30 cellular contexts compared by ENCODE assay signal in the genomic region with DNA sequence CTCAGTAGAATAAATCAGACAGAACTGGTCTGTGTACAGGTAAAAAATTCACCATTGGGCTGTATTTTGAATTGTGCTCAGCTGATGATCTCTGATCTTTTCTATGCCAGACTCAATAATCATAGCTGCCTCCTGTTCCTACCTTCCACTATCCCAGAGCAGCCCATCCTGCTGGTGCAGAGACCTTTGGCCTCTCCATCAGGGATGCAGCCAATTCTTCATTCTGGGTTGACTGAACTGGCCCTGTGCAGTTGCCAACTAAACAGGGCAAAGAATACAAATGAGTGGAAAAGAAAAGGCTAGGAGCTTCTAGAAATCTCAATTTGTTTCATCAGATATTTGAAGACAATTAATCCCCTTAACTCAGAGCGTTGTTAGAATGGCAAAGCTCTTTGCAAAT.
"Had no signal": no experiment of that assay in that cellular context is flagged by ENCODE, and none has a peak within 500 bp of the region (broad histone marks: within the 10 kb centered on the region; RNA-seq: fewer than 3 reads in every experiment).

No MANE protein-coding gene starts in this region.

- H3K4me1 Mint-ChIP-seq: stimulated activated naive B cell treated with anti-CD40 and anti-IgM and Interleukin-4, amounts not matched to agents 10 μg/mL and 1 μg/mL and 100 μg/mL, for 72 hours had no signal

- H3K36me3 ChIP-seq: left ventricle myocardium inferior, lower lobe of right lung, ovary, right atrium auricular region, suprapubic skin, thoracic aorta, tibial artery, upper lobe of right lung had no signal

- H3K27me3 Mint-ChIP-seq: naive thymus-derived CD4-positive, alpha-beta T cell; natural killer cell treated with Interleukin-12 subunit alpha and Interleukin-12 subunit beta and Interleukin-15 and Interleukin-18, amount 100 ng/mL, for 72 hours; progenitor cell of endocrine pancreas; stimulated activated naive B cell treated with anti-CD40 and anti-IgM and Interleukin-4, amounts not matched to agents 10 μg/mL and 1 μg/mL and 100 μg/mL, for 72 hours had no signal

- H3K4me1 ChIP-seq: left ventricle myocardium inferior, lower lobe of right lung, right atrium auricular region, suprapubic skin, tibial artery, upper lobe of right lung had no signal

- H3K27ac ChIP-seq: left ventricle myocardium inferior, lower lobe of right lung, ovary, right atrium auricular region, skin epidermis, suprapubic skin, thoracic aorta, tibial artery, upper lobe of right lung had no signal

- H3K4me3 Mint-ChIP-seq: mesothelial cell of epicardium; naive thymus-derived CD4-positive, alpha-beta T cell; natural killer cell treated with Interleukin-12 subunit alpha and Interleukin-12 subunit beta and Interleukin-15 and Interleukin-18, amount 100 ng/mL, for 72 hours; stimulated activated naive B cell treated with anti-CD40 and anti-IgM and Interleukin-4, amounts not matched to agents 10 μg/mL and 1 μg/mL and 100 μg/mL, for 72 hours had no signal

- FAIRE-seq: keratinocyte, urothelium cell line had no signal

- H3K4me3 ChIP-seq: left ventricle myocardium inferior, lower lobe of right lung, mucosa of descending colon, ovary, right atrium auricular region, skin epidermis, suprapubic skin, thoracic aorta, tibial artery, upper lobe of right lung had no signal

- DNase-seq: head of caudate nucleus; hippocampal formation; kidney glomerular epithelial cell; left cardiac atrium; left ventricle myocardium inferior; lower lobe of right lung; mammary epithelial cell; mesendoderm; mucosa of descending colon; naive thymus-derived CD4-positive, alpha-beta T cell; ovary; stimulated activated CD4-positive, alpha-beta T cell treated with anti-CD3 and anti-CD28 coated beads, Interleukin-12 subunit alpha, Interleukin-12 subunit beta, amount 100 ng/mL, for 4 hours; stimulated activated CD4-positive, alpha-beta T cell treated with anti-CD3 and anti-CD28 coated beads, Interleukin-15, amount 100 ng/mL, for 24 hours; stimulated activated CD4-positive, alpha-beta T cell treated with anti-CD3 and anti-CD28 coated beads, Interleukin-2, amount 100 ng/mL, for 24 hours; stimulated activated CD4-positive, alpha-beta T cell treated with anti-CD3 and anti-CD28 coated beads, Interleukin-4, amount 100 ng/mL, for 1 hour; stimulated activated naive B cell treated with anti-CD40 and anti-IgM and Interleukin-4, amounts not matched to agents 10 μg/mL and 1 μg/mL and 100 μg/mL, for 72 hours; stimulated activated naive CD8-positive, alpha-beta T cell treated with anti-CD3 and anti-CD28 coated beads, Interleukin-15, Interleukin-2, amounts not matched to agents 100 U/mL and 50 U/mL, for 24 hours; tibial artery; trophoblast cell; upper lobe of right lung had no signal

- ATAC-seq: left cardiac atrium; lower lobe of right lung; mucosa of descending colon; naive thymus-derived CD4-positive, alpha-beta T cell; sciatic nerve; stimulated activated naive B cell treated with anti-CD40 and anti-IgM and Interleukin-4, amounts not matched to agents 10 μg/mL and 1 μg/mL and 100 μg/mL, for 72 hours; stimulated activated naive CD8-positive, alpha-beta T cell treated with anti-CD3 and anti-CD28 coated beads, Interleukin-15, Interleukin-2, amounts not matched to agents 100 U/mL and 50 U/mL, for 24 hours had no signal

- H3K27me3 ChIP-seq: ovary, right atrium auricular region, suprapubic skin, tibial artery, upper lobe of right lung had no signal

- H3K27ac Mint-ChIP-seq: naive thymus-derived CD4-positive, alpha-beta T cell; natural killer cell treated with Interleukin-12 subunit alpha and Interleukin-12 subunit beta and Interleukin-15 and Interleukin-18, amount 100 ng/mL, for 72 hours; progenitor cell of endocrine pancreas; stimulated activated naive B cell treated with anti-CD40 and anti-IgM and Interleukin-4, amounts not matched to agents 10 μg/mL and 1 μg/mL and 100 μg/mL, for 72 hours had no signal

- H3K9me3 ChIP-seq: left ventricle myocardium inferior, lower lobe of right lung, mucosa of descending colon, ovary, right atrium auricular region, suprapubic skin, thoracic aorta, tibial artery, upper lobe of right lung had no signal
